18 cellular contexts compared by ENCODE assay signal in the genomic region with DNA sequence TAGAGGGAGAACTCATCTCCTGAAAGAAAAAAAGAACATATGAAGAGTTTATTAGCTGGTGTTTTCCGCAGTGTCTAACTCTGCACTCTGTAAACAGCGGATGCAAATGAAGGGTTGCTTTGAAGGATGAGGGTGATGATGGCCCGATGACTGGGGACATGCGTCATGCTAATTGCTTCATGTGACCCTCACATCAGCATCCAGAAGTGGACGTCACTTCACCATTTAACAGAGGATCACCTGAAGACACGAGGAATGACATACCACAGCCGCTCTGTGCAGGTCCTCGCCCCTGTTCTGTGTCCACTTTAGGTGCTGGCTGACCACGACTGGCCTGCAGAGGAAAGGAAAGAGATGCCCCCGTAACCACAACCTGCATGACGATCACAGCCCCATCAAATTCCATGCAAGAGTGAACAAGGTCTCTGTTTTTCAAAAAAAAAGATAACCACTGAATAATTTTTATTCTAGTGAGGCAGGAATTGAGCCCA.
"Had no signal": no experiment of that assay in that cellular context is flagged by ENCODE, and none has a peak within 500 bp of the region (broad histone marks: within the 10 kb centered on the region; RNA-seq: fewer than 3 reads in every experiment).

No MANE protein-coding gene starts in this region.

- DNase-seq: effector memory CD4-positive, alpha-beta T cell; heart right ventricle; hypothalamus; left cardiac atrium; naive thymus-derived CD4-positive, alpha-beta T cell; nephron progenitor cell; psoas muscle; retina; spleen; stimulated activated CD4-positive, alpha-beta T cell treated with anti-CD3 and anti-CD28 coated beads, Interleukin-15, amount 100 ng/mL, for 24 hours; stimulated activated CD4-positive, alpha-beta T cell treated with anti-CD3 and anti-CD28 coated beads, Interleukin-1b, Interleukin-23, amount 100 ng/mL, for 48 hours; stimulated activated CD4-positive, alpha-beta T cell treated with anti-CD3 and anti-CD28 coated beads, Interleukin-4, amount 100 ng/mL, for 24 hours; tibial artery; upper lobe of right lung had no signal

- H3K27me3 ChIP-seq: heart right ventricle, neutrophil, spleen, tibial artery, upper lobe of right lung, vagina had no signal

- H3K9me3 ChIP-seq: heart right ventricle, neutrophil, psoas muscle, spleen, tibial artery, upper lobe of right lung, vagina had no signal

- H3K27ac ChIP-seq: heart right ventricle, neutrophil, psoas muscle, spleen, tibial artery, upper lobe of right lung, vagina had no signal

- ATAC-seq: esophagus mucosa; heart right ventricle; left cardiac atrium; naive thymus-derived CD4-positive, alpha-beta T cell; psoas muscle; sciatic nerve; upper lobe of right lung had no signal

- H3K36me3 ChIP-seq: heart right ventricle, neutrophil, spleen, tibial artery, upper lobe of right lung, vagina had no signal

- H3K4me3 ChIP-seq: heart right ventricle, psoas muscle, spleen, tibial artery, upper lobe of right lung, vagina had no signal

- H3K4me1 ChIP-seq: psoas muscle, spleen, tibial artery, upper lobe of right lung, vagina had no signal
